ENCODE assay signal across 8 cellular contexts in genomic region chr6:20877008-20877937, GRCh38.
DNase-seq lines count a peak whose midpoint lies in the region; ATAC-seq and TF ChIP-seq lines count a peak whose summit lies in the region.

No MANE protein-coding gene starts in this region.

- H3K4me3 Mint-ChIP-seq in activated CD4-positive, alpha-beta T cell treated with anti-CD3 and anti-CD28 coated beads, Interleukin-2, amount 10 ng/mL, durations not matched to agents 7 days and 5 days, result no peak overlapping the region

- no peaks in the 10 kb centered on the region for H3K27me3 ChIP-seq in body of pancreas

- peak; percentile 18 to 44 for DNase-seq in activated CD4-positive, alpha-beta T cell treated with anti-CD3 and anti-CD28 coated beads, Interleukin-2, amount 50 U/mL, for 48 hours
- no peak for DNase-seq in activated CD4-positive, alpha-beta T cell treated with anti-CD3 and anti-CD28 coated beads, Interleukin-2, amount 10 ng/mL, durations not matched to agents 7 days and 5 days
- DNase-seq in H4 (ENCODE audit: low spot score), result peak; percentile 87
- peak; percentile 21 to 26 for DNase-seq in Kasumi-1 (lab: John Stamatoyannopoulos, UW)
- peak; percentile 78 to 91 (median 83) for DNase-seq in body of pancreas
- peak in 1 of 3 donors; percentile 25 for DNase-seq in mucosa of descending colon
- DNase-seq in NK-92 treated with Interleukin-12 subunit alpha and Interleukin-12 subunit beta, amount 100 ng/mL, for 24 hours (lab: John Stamatoyannopoulos, UW), result no peak
- no peak for DNase-seq in NCI-H1417 treated with DMSO at 0.1 percent for 48 hours (lab: John Stamatoyannopoulos, UW)

- H3K27me3 Mint-ChIP-seq in activated CD4-positive, alpha-beta T cell treated with anti-CD3 and anti-CD28 coated beads, Interleukin-2, amount 10 ng/mL, durations not matched to agents 7 days and 5 days, result no peaks in the 10 kb centered on the region

- H3K4me3 ChIP-seq in body of pancreas, result no peak overlapping the region
- H3K4me3 ChIP-seq in mucosa of descending colon, result no peak overlapping the region

- peak in 1 of 3 donors; percentile 12 for TF ChIP-seq POLR2A in body of pancreas (IDR thresholded peaks at IDR 0.05)

- ATAC-seq in body of pancreas (peak; percentile 98), mucosa of descending colon (peak; percentile 98)

- H3K36me3 ChIP-seq in body of pancreas (replicated peaks in 1 of 2; ENCODE audit: insufficient read depth in 1 of 2, low read depth in 2 of 2) (no peaks in the 10 kb centered on the region), mucosa of descending colon (ENCODE audit: low read depth) (no peaks in the 10 kb centered on the region)

- POLR2A ChIA-PET in activated CD4-positive, alpha-beta T cell treated with anti-CD3 and anti-CD28 coated beads, Interleukin-2, amount 10 ng/mL, durations not matched to agents 7 days and 5 days (lab: Charles Lee), result no interaction called here

- peaks cover 6% of the 10 kb centered on the region for H3K4me1 Mint-ChIP-seq in activated CD4-positive, alpha-beta T cell treated with anti-CD3 and anti-CD28 coated beads, Interleukin-2, amount 10 ng/mL, durations not matched to agents 7 days and 5 days

- no peak for TF ChIP-seq CTCF in body of pancreas (IDR thresholded peaks at IDR 0.05)
- TF ChIP-seq CTCF in mucosa of descending colon (IDR thresholded peaks at IDR 0.05), result no peak

- H3K4me1 ChIP-seq in body of pancreas (peaks cover 40% of the 10 kb centered on the region), mucosa of descending colon (ENCODE audit: low read depth) (peaks cover 5% of the 10 kb centered on the region)

- 42 to 43% methylated on average over 6 of the region's 6 CpGs for whole genome bisulfite sequencing in body of pancreas, 2 donors

- CTCF ChIA-PET in activated CD4-positive, alpha-beta T cell treated with anti-CD3 and anti-CD28 coated beads, Interleukin-2, amount 10 ng/mL, durations not matched to agents 7 days and 5 days (lab: Charles Lee), result interaction anchor here (1.1 to 1.4 kb wide), 3 partner anchors 10 to 711 kb away, joined by 3 to 5 read pairs (median 3); no protein-coding TSS in a partner anchor

- H3K9me3 Mint-ChIP-seq in activated CD4-positive, alpha-beta T cell treated with anti-CD3 and anti-CD28 coated beads, Interleukin-2, amount 10 ng/mL, durations not matched to agents 7 days and 5 days, result peaks cover 7% of the 10 kb centered on the region

- intact Hi-C loops in body of pancreas (cut with DNase I) (no loop called here), mucosa of descending colon (cut with DNase I, micrococcal nuclease) (loop anchor here in 1 of 2 donors (5.0 kb wide), 1 partner anchor 710 kb away; no protein-coding TSS in a partner anchor)

- peak overlapping the region; percentile 53 to 90 (median 79) for H3K27ac ChIP-seq in body of pancreas

- H3K9me3 ChIP-seq in body of pancreas (no peaks in the 10 kb centered on the region), mucosa of descending colon (no peaks in the 10 kb centered on the region)

- no peak overlapping the region for H3K27ac Mint-ChIP-seq in activated CD4-positive, alpha-beta T cell treated with anti-CD3 and anti-CD28 coated beads, Interleukin-2, amount 10 ng/mL, durations not matched to agents 7 days and 5 days

- peaks cover 5% of the 10 kb centered on the region for H3K36me3 Mint-ChIP-seq in activated CD4-positive, alpha-beta T cell treated with anti-CD3 and anti-CD28 coated beads, Interleukin-2, amount 10 ng/mL, durations not matched to agents 7 days and 5 days (ENCODE audit: low read depth)

Comparison
In these comparisons a context has a peak if more than half of its experiments do, and no peak if none do; other contexts are left out.
1. DNase-seq: peak in activated CD4-positive, alpha-beta T cell treated with anti-CD3 and anti-CD28 coated beads, Interleukin-2, amount 50 U/mL, for 48 hours (2 of 2), H4 (single experiment), Kasumi-1 (2 of 2) and body of pancreas (4 of 4); none in activated CD4-positive, alpha-beta T cell treated with anti-CD3 and anti-CD28 coated beads, Interleukin-2, amount 10 ng/mL, durations not matched to agents 7 days and 5 days (single experiment), NK-92 treated with Interleukin-12 subunit alpha and Interleukin-12 subunit beta, amount 100 ng/mL, for 24 hours (single experiment) and NCI-H1417 treated with DMSO at 0.1 percent for 48 hours (single experiment).